In genomic region chr19:6739884-6740588, GRCh38 we compare ENCODE assay signal across 6 cellular contexts. TPM values are rescaled to one million over a fixed set of nuclear protein-coding genes. Genes with fewer than 3 reads are reported as not detected.
A peak's percentile ranks its signal among the peaks of the same experiment; 100 is the strongest.
DNase-seq lines count a peak whose midpoint lies in the region; ATAC-seq and TF ChIP-seq lines count a peak whose summit lies in the region.

No MANE protein-coding gene starts in this region.

- TF ChIP-seq POLR2A in gastroesophageal sphincter (IDR thresholded peaks at IDR 0.05), result no peak
- TF ChIP-seq POLR2A in stomach (IDR thresholded peaks at IDR 0.05), result no peak

- no CpG with 5 or more reads among the region's 34 CpGs for WGBS in gastroesophageal sphincter (ENCODE audit: low coverage in 1 of 2), 2 donors
- WGBS in stomach, 5 donors, result 0 to 2% (median 1%) methylated on average over 26 to 34 of the region's 34 CpGs

- peak overlapping the region; percentile 69 for H2AFZ ChIP-seq in DND-41 (ENCODE audit: low read depth, low read length)

- H3K79me2 ChIP-seq in DND-41 (ENCODE audit: insufficient read depth, low read length), result peaks cover 27% of the 10 kb centered on the region

- H3K4me3 ChIP-seq in DND-41 (ENCODE audit: low read depth in 1 of 2, low read length in 2 of 2) (peak overlapping the region; percentile 55 to 68), RWPE2 (ENCODE audit: severe bottlenecking) (peak overlapping the region; percentile 93), gastroesophageal sphincter (peak overlapping the region; percentile 66 to 93), stomach (peak overlapping the region; percentile 71 to 87 (median 78))

- DNase-seq in DND-41 (no peak), RWPE2 (ENCODE audit: low spot score) (no peak), stomach (peak; percentile 39), SIG-M5 treated with dmso at 0.1 percent for 504 hours (lab: John Stamatoyannopoulos, UW; ENCODE audit: unreplicated experiment) (no peak)

- peaks cover 21% of the 10 kb centered on the region for H3K36me3 ChIP-seq in DND-41 (ENCODE audit: insufficient read depth, low read length)
- H3K36me3 ChIP-seq in RWPE2 (ENCODE audit: low read depth), result peaks cover 41% of the 10 kb centered on the region
- H3K36me3 ChIP-seq in gastroesophageal sphincter, result peaks cover 0 to 26% of the 10 kb centered on the region in 2 donors
- peaks cover 10 to 24% (median 20%) of the 10 kb centered on the region in 4 donors for H3K36me3 ChIP-seq in stomach

- peak overlapping the region; percentile 71 for H3K9ac ChIP-seq in DND-41 (ENCODE audit: low read depth, low read length)

- intact Hi-C loops in stomach (cut with DNase I; ENCODE audit: low total_unique reads), result loop anchor here (10.0 kb wide), 1 partner anchor 125 kb away; no protein-coding TSS in a partner anchor

- H3K27me3 ChIP-seq in DND-41 (ENCODE audit: insufficient read depth, low read length, poor library complexity), result no peaks in the 10 kb centered on the region
- H3K27me3 ChIP-seq in RWPE2 (ENCODE audit: insufficient read depth, poor library complexity, severe bottlenecking), result no peaks in the 10 kb centered on the region
- H3K27me3 ChIP-seq in gastroesophageal sphincter, result no peaks in the 10 kb centered on the region
- no peaks in the 10 kb centered on the region for H3K27me3 ChIP-seq in stomach

- H3K9me3 ChIP-seq in DND-41 (ENCODE audit: insufficient read depth, low read length, severe bottlenecking) (no peaks in the 10 kb centered on the region), RWPE2 (ENCODE audit: severe bottlenecking) (no peaks in the 10 kb centered on the region), gastroesophageal sphincter (no peaks in the 10 kb centered on the region), stomach (no peaks in the 10 kb centered on the region)

- 0 out of 3 replicates have a peak, but pooled peaks have one; percentile 0 for ATAC-seq in DND-41 (ENCODE audit: insufficient read depth, low read depth)
- no peak for ATAC-seq in RWPE2 (ENCODE audit: low read depth)
- ATAC-seq in gastroesophageal sphincter, result no peak
- no peak for ATAC-seq in GM21825 (IDR thresholded peaks at IDR 0.05; ENCODE audit: unreplicated experiment)

- TF ChIP-seq EP300 in gastroesophageal sphincter (IDR thresholded peaks at IDR 0.05), result no peak
- no peak for TF ChIP-seq EP300 in stomach (IDR thresholded peaks at IDR 0.05)

- peaks cover 3% of the 10 kb centered on the region; the same call in 1 of the 2 replicates for H4K20me1 ChIP-seq in DND-41 (ENCODE audit: insufficient read depth, low read length)

- no peak for TF ChIP-seq CTCF in DND-41 (IDR thresholded peaks at IDR 0.05; ENCODE audit: borderline replicate concordance, extremely low read depth, low read length, poor library complexity, severe bottlenecking)
- TF ChIP-seq CTCF in RWPE2 (IDR thresholded peaks at IDR 0.05; ENCODE audit: poor library complexity, severe bottlenecking), result no peak
- no peak for TF ChIP-seq CTCF in gastroesophageal sphincter (IDR thresholded peaks at IDR 0.05)
- TF ChIP-seq CTCF in stomach (IDR thresholded peaks at IDR 0.05), result no peak

- peak overlapping the region; percentile 88 for H3K4me2 ChIP-seq in DND-41 (ENCODE audit: insufficient read depth, low read length)

- H3K27ac ChIP-seq in DND-41 (ENCODE audit: low read length), result peak overlapping the region; percentile 59
- H3K27ac ChIP-seq in RWPE2 (ENCODE audit: poor library complexity, severe bottlenecking), result peak overlapping the region; percentile 85
- peak overlapping the region; percentile 54 to 99 (median 92) for H3K27ac ChIP-seq in gastroesophageal sphincter
- peak overlapping the region; percentile 66 to 98 (median 93) for H3K27ac ChIP-seq in stomach

- H3K4me1 ChIP-seq in DND-41 (ENCODE audit: insufficient read depth, low read length), result peaks cover 54% of the 10 kb centered on the region
- H3K4me1 ChIP-seq in RWPE2 (ENCODE audit: insufficient read depth, poor library complexity, severe bottlenecking), result peaks cover 30% of the 10 kb centered on the region
- peaks cover 3 to 77% (median 37%) of the 10 kb centered on the region in 3 donors for H3K4me1 ChIP-seq in gastroesophageal sphincter
- H3K4me1 ChIP-seq in stomach, result peaks cover 50 to 89% (median 74%) of the 10 kb centered on the region in 4 donors

RNA-seq across cellular contexts. Expression of gene TRIP10, which starts 0.6 kb away (rescaled TPM):
- total RNA-seq in gastroesophageal sphincter (100 to 1,000 TPM in 3 of 4 donors, 10 to 100 TPM in 1; 94.1 to 129 (median 104) TPM), stomach (10 to 100 TPM; 30.1 to 91.5 (median 86.9) TPM)
- polyA plus RNA-seq in stomach, result 100 to 1,000 TPM in 1 of 3 donors, 10 to 100 TPM in 2; 44.9 to 111 (median 46.8) TPM

RNA-seq across cellular contexts. Expression of gene GPR108, which starts 2.7 kb away (rescaled TPM):
- total RNA-seq in gastroesophageal sphincter (10 to 100 TPM; 44.0 to 68.8 (median 60.1) TPM), stomach (10 to 100 TPM; 28.1 to 78.6 (median 54.2) TPM)
- polyA plus RNA-seq in stomach, result 100 to 1,000 TPM in 1 of 3 donors, 10 to 100 TPM in 2; 59.9 to 132 (median 64.4) TPM

RNA-seq across cellular contexts. Expression of gene C3, which starts 19.6 kb away (rescaled TPM):
- total RNA-seq in gastroesophageal sphincter, result 100 to 1,000 TPM; 246 to 757 (median 594) TPM
- 1,000 to 10,000 TPM in 1 of 5 donors, 100 to 1,000 TPM in 2, 10 to 100 TPM in 2; 35.3 to 1,672 (median 430) TPM for total RNA-seq in stomach
- 100 to 1,000 TPM in 1 of 3 donors, 10 to 100 TPM in 2; 22.8 to 367 (median 75.0) TPM for polyA plus RNA-seq in stomach

RNA-seq across cellular contexts. Expression of gene SH2D3A, which starts 27.2 kb away (rescaled TPM):
- total RNA-seq in gastroesophageal sphincter, result 1 to 10 TPM in 2 of 4 donors, under 1 TPM in 1, not detected in 1; 0.78 to 5.8 (median 1.7) TPM
- total RNA-seq in stomach, result 10 to 100 TPM in 4 of 5 donors, 1 to 10 TPM in 1; 8.8 to 71.3 (median 43.0) TPM
- 10 to 100 TPM; 19.9 to 23.6 (median 20.2) TPM for polyA plus RNA-seq in stomach

RNA-seq across cellular contexts. Expression of gene VAV1, which starts 32.5 kb away (rescaled TPM):
- total RNA-seq in gastroesophageal sphincter (1 to 10 TPM; 2.3 to 7.8 (median 5.7) TPM), stomach (100 to 1,000 TPM in 1 of 5 donors, 1 to 10 TPM in 4; 2.2 to 130 (median 4.4) TPM)
- polyA plus RNA-seq in stomach, result 1 to 10 TPM; 1.7 to 3.7 (median 3.6) TPM
